8 cellular contexts compared by ENCODE assay signal in the genomic region with DNA sequence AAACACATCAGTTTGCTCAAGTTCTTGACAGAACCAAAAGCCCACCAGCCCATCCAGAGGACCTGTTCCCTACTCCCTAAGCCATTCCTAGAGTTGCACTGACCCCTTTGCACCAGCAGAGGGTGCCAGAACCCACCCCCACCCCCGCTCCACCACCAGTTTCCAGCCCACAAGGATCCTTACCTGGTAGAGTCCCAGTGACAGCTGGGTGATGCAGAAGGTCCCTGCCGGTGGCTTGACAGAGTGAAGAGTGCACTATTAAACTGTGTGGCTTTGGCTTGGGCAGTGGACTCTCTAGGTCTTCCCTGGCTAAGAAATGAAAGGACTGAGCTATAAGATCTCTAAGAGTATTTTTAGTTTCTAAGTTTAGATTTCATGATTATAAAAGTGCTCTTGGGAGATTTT.
DNase-seq lines count a peak whose midpoint lies in the region; ATAC-seq, FAIRE-seq and TF ChIP-seq lines count a peak whose summit lies in the region.

No MANE protein-coding gene starts in this region.

- no peaks in the 10 kb centered on the region for H3K27me3 Mint-ChIP-seq in activated T-cell treated with anti-CD3 and anti-CD28 coated beads, Interleukin-2, amount 50 U/mL, for 72 hours (ENCODE audit: low read depth)
- H3K27me3 Mint-ChIP-seq in osteocyte (ENCODE audit: unreplicated experiment) = peaks cover 19% of the 10 kb centered on the region

- H3K36me3 ChIP-seq in Peyer's patch (no peaks in the 10 kb centered on the region), tibial nerve (no peaks in the 10 kb centered on the region)

- no peaks in the 10 kb centered on the region for H3K4me1 ChIP-seq in Peyer's patch
- peaks cover 0 to 5% (median 0%) of the 10 kb centered on the region in 4 donors for H3K4me1 ChIP-seq in tibial nerve

- H3K27me3 ChIP-seq in Peyer's patch (no peaks in the 10 kb centered on the region), tibial nerve (no peaks in the 10 kb centered on the region)

- no peaks in the 10 kb centered on the region for H3K9me3 Mint-ChIP-seq in activated T-cell treated with anti-CD3 and anti-CD28 coated beads, Interleukin-2, amount 50 U/mL, for 72 hours
- no peaks in the 10 kb centered on the region for H3K9me3 Mint-ChIP-seq in osteocyte (ENCODE audit: unreplicated experiment)

- ATAC-seq in activated T-cell treated with anti-CD3 and anti-CD28 coated beads, Interleukin-2, amount 50 U/mL, for 72 hours (replicated peaks in 1 of 2) = peak; percentile 81 to 86
- no peak for ATAC-seq in GM18519 (IDR thresholded peaks at IDR 0.05; ENCODE audit: low FRiP score, unreplicated experiment)

- H3K4me1 Mint-ChIP-seq in activated T-cell treated with anti-CD3 and anti-CD28 coated beads, Interleukin-2, amount 50 U/mL, for 72 hours (ENCODE audit: low read depth) = peaks cover 6% of the 10 kb centered on the region
- peaks cover 5% of the 10 kb centered on the region for H3K4me1 Mint-ChIP-seq in osteocyte (ENCODE audit: unreplicated experiment)

- DNase-seq in DMS114 treated with DMSO at 0.1 percent for 48 hours (lab: John Stamatoyannopoulos, UW; ENCODE audit: unreplicated experiment) (peak; percentile 36), HTR-8/SVneo (ENCODE audit: insufficient read length, low spot score) (peak; percentile 92), Peyer's patch (peak; percentile 42 to 74 (median 65)), fibroblast of the aortic adventitia (ENCODE audit: low read depth) (peak; percentile 49), osteocyte (ENCODE audit: extremely low spot score, unreplicated experiment) (no peak), tibial nerve (ENCODE audit: low spot score in 2 of 2) (peak in 1 of 2 donors; percentile 42)
- peak; percentile 54 to 57 for DNase-seq in activated T-cell treated with anti-CD3 and anti-CD28 coated beads, Interleukin-2, amount 50 U/mL, for 72 hours

- TF ChIP-seq CTCF in Peyer's patch (IDR thresholded peaks at IDR 0.05) (peak; percentile 46 to 95 (median 72)), fibroblast of the aortic adventitia (IDR thresholded peaks at IDR 0.05; ENCODE audit: insufficient read depth, low read length) (peak; percentile 99), osteocyte (IDR thresholded peaks at IDR 0.05) (peak; percentile 91), tibial nerve (IDR thresholded peaks at IDR 0.05) (peak; percentile 79 to 95 (median 90))

- peak; percentile 92 for FAIRE-seq in HTR-8/SVneo (lab: Jason Lieb, UNC)

- H3K4me3 ChIP-seq in Peyer's patch (no peak overlapping the region), fibroblast of the aortic adventitia (ENCODE audit: low read depth, low read length) (no peak overlapping the region), tibial nerve (no peak overlapping the region)

- H3K27ac ChIP-seq in Peyer's patch (no peak overlapping the region), tibial nerve (no peak overlapping the region)

- H3K9me3 ChIP-seq in Peyer's patch = no peaks in the 10 kb centered on the region
- H3K9me3 ChIP-seq in tibial nerve = no peaks in the 10 kb centered on the region

- no peak overlapping the region for H3K4me3 Mint-ChIP-seq in activated T-cell treated with anti-CD3 and anti-CD28 coated beads, Interleukin-2, amount 50 U/mL, for 72 hours
- no peak overlapping the region for H3K4me3 Mint-ChIP-seq in osteocyte (ENCODE audit: unreplicated experiment)

- TF ChIP-seq EP300 in tibial nerve (IDR thresholded peaks at IDR 0.05) = no peak

- 5 to 8% methylated on average over 2 of the region's 2 CpGs for WGBS in tibial nerve, 2 donors

- no peak for TF ChIP-seq POLR2A in Peyer's patch (IDR thresholded peaks at IDR 0.05)
- no peak for TF ChIP-seq POLR2A in tibial nerve (IDR thresholded peaks at IDR 0.05)

- H3K36me3 Mint-ChIP-seq in activated T-cell treated with anti-CD3 and anti-CD28 coated beads, Interleukin-2, amount 50 U/mL, for 72 hours (ENCODE audit: insufficient read depth in 2 of 2) = no peaks in the 10 kb centered on the region
- no peaks in the 10 kb centered on the region for H3K36me3 Mint-ChIP-seq in osteocyte (ENCODE audit: unreplicated experiment)

- no peak overlapping the region for H3K27ac Mint-ChIP-seq in activated T-cell treated with anti-CD3 and anti-CD28 coated beads, Interleukin-2, amount 50 U/mL, for 72 hours
- no peak overlapping the region for H3K27ac Mint-ChIP-seq in osteocyte (ENCODE audit: unreplicated experiment)
